ENCODE assay signal across 21 cellular contexts in the genomic region with DNA sequence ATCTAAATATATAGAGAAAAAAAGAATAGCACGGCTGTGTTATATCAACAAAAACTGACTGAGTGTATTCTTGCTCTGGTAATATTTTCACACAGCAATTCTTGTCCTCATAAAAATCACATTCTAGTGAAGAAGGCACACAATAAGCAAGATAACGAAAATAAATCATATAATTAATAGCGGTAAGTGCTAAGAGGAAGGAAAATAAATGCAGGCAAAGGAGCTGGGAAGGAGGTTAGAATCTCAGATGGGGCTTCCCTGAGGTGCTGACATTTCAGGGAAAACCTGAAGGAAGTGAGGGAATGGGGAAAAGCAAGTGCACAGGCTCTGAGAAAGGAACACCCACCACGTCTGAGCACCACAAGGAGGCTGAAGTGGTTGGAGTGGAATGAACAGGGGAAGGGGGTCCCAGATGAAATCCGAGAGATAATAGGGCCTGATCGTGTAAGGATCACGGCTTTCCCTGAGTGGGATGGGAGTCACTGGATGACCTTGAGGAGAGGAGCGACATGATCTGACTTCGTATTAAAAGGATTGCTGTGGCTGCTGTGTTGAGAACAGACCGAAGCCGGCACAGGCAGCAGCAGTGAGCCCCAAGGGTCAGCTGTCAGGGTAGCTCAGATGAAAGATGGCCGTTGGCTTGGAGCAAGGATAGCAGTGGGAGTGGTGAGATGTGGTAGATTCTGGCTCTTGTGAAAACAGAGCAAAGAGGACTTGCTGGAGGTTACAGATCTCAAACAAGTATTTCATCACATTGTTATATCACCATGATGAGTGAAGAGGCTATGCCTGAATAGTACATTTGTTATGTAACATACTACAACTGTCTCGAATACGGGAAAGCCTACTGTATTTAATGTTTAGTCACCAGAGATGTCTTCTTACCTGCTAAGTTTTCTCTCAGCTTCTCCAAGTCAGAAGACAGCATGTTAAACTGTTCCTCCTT.
DNase-seq lines count a peak whose midpoint lies in the region; ATAC-seq and TF ChIP-seq lines count a peak whose summit lies in the region.
"Had no signal": no experiment of that assay in that cellular context is flagged by ENCODE, and none has a peak within 500 bp of the region (broad histone marks: within the 10 kb centered on the region; RNA-seq: fewer than 3 reads in every experiment).

No MANE protein-coding gene starts in this region.

- H3K14ac ChIP-seq in neuronal stem cell (ENCODE audit: low read length): no peak overlapping the region

- no peak overlapping the region for H2BK12ac ChIP-seq in neuronal stem cell (ENCODE audit: low read length)

- no peak overlapping the region for H3K4me3 Mint-ChIP-seq in Caco-2 (ENCODE audit: unreplicated experiment)
- H3K4me3 Mint-ChIP-seq in stimulated activated naive B cell treated with anti-CD40 and anti-IgM and Interleukin-4, amounts not matched to agents 10 μg/mL and 1 μg/mL and 100 μg/mL, for 72 hours: no peak overlapping the region

- no peak overlapping the region for H4K91ac ChIP-seq in neuronal stem cell (ENCODE audit: low read depth, low read length, poor library complexity)

- no peak overlapping the region for H3K23ac ChIP-seq in neuronal stem cell (ENCODE audit: low read depth, low read length, poor library complexity)

- CTCF ChIA-PET in Caco-2 (lab: Charles Lee) (no interaction called here), RWPE1 (lab: Yijun Ruan, JAX) (no interaction called here)

- H3K9me3 Mint-ChIP-seq in Caco-2 (ENCODE audit: unreplicated experiment): no peaks in the 10 kb centered on the region
- H3K9me3 Mint-ChIP-seq in stimulated activated naive B cell treated with anti-CD40 and anti-IgM and Interleukin-4, amounts not matched to agents 10 μg/mL and 1 μg/mL and 100 μg/mL, for 72 hours: no peaks in the 10 kb centered on the region

- peaks cover 39% of the 10 kb centered on the region for H3K36me3 Mint-ChIP-seq in Caco-2 (ENCODE audit: insufficient read depth, unreplicated experiment)
- H3K36me3 Mint-ChIP-seq in stimulated activated naive B cell treated with anti-CD40 and anti-IgM and Interleukin-4, amounts not matched to agents 10 μg/mL and 1 μg/mL and 100 μg/mL, for 72 hours: peaks cover 8 to 30% of the 10 kb centered on the region in 2 donors

- POLR2A ChIA-PET in Caco-2 (lab: Charles Lee): no interaction called here
- POLR2A ChIA-PET in RWPE1 (lab: Yijun Ruan, JAX; ENCODE audit: low non-redundant PET): interaction anchor here (0.6 kb wide), 1 partner anchor 43 kb away, joined by 9 read pairs; no protein-coding TSS in a partner anchor

- no peaks in the 10 kb centered on the region for H3K4me1 ChIP-seq in Caco-2
- no peaks in the 10 kb centered on the region for H3K4me1 ChIP-seq in neuronal stem cell (ENCODE audit: control insufficient read depth in 2 of 2, insufficient read depth in 1 of 2, low read depth in 1 of 2, low read length in 2 of 2)
- H3K4me1 ChIP-seq: SJCRH30 had no signal

- no peak overlapping the region for H2BK15ac ChIP-seq in neuronal stem cell (ENCODE audit: low read length)

- no peak overlapping the region for H3K4me2 ChIP-seq in neuronal stem cell (ENCODE audit: insufficient read depth, low read length, poor library complexity, severe bottlenecking)

- H2AK5ac ChIP-seq in neuronal stem cell (ENCODE audit: low read depth, low read length): no peak overlapping the region

- no TSS peak for BruUV-seq in Caco-2 (replicated peaks; lab: Mats Ljungman, UMichigan)

- no peak overlapping the region for H3K18ac ChIP-seq in neuronal stem cell (ENCODE audit: low read length)

- DNase-seq in Caco-2: no peak
- no peak for DNase-seq in RWPE1 (ENCODE audit: low spot score)
- DNase-seq in erythroblast (lab: John Stamatoyannopoulos, UW): peak; percentile 12 to 58
- no peak for DNase-seq in neuronal stem cell (ENCODE audit: low spot score)
- DNase-seq in nucleus accumbens (lab: John Stamatoyannopoulos, UW): no peak
- DNase-seq in HK-2 (ENCODE audit: unreplicated experiment): no peak
- DNase-seq in stimulated activated naive B cell treated with anti-CD40 and anti-IgM and Interleukin-4, amounts not matched to agents 10 μg/mL and 1 μg/mL and 100 μg/mL, for 72 hours: no peak
- DNase-seq: activated gamma-delta T cell; anterior cingulate cortex; mucosa of descending colon; MV-4-11; NCI-H526 treated with DMSO at 0.1 percent for 48 hours; occipital lobe; SJCRH30; stimulated activated CD4-positive, alpha-beta T cell treated with anti-CD3 and anti-CD28 coated beads, Interleukin-4, amount 100 ng/mL, for 1 hour; substantia nigra; T-helper 9 cell had no signal

- no peak overlapping the region for H2BK120ac ChIP-seq in neuronal stem cell (ENCODE audit: low read depth, low read length)

- H3K79me1 ChIP-seq in neuronal stem cell (ENCODE audit: low read depth, low read length): no peaks in the 10 kb centered on the region

- H3K27ac Mint-ChIP-seq in Caco-2 (ENCODE audit: unreplicated experiment): peak overlapping the region; percentile 5
- H3K27ac Mint-ChIP-seq in stimulated activated naive B cell treated with anti-CD40 and anti-IgM and Interleukin-4, amounts not matched to agents 10 μg/mL and 1 μg/mL and 100 μg/mL, for 72 hours: no peak overlapping the region

- H3K9me3 ChIP-seq in Caco-2 (no peaks in the 10 kb centered on the region), neuronal stem cell (replicated peaks in 1 of 2; ENCODE audit: control insufficient read depth in 2 of 2, insufficient read depth in 1 of 2, low read depth in 1 of 2, low read length in 2 of 2) (peaks cover 0 to 1% of the 10 kb centered on the region in 2 donors)
- H3K9me3 ChIP-seq: mucosa of descending colon, SJCRH30 had no signal

- no peaks in the 10 kb centered on the region for H3K27me3 Mint-ChIP-seq in Caco-2 (ENCODE audit: insufficient read depth, unreplicated experiment)
- H3K27me3 Mint-ChIP-seq in stimulated activated naive B cell treated with anti-CD40 and anti-IgM and Interleukin-4, amounts not matched to agents 10 μg/mL and 1 μg/mL and 100 μg/mL, for 72 hours: no peaks in the 10 kb centered on the region

- H3K36me3 ChIP-seq in Caco-2 (ENCODE audit: control insufficient read depth, insufficient read depth, low read length) (no peaks in the 10 kb centered on the region; the same call in 1 of the 2 replicates), neuronal stem cell (replicated peaks in 1 of 2; ENCODE audit: control insufficient read depth in 2 of 2, insufficient read depth in 2 of 2, low read length in 2 of 2) (peaks cover 17 to 83% of the 10 kb centered on the region in 2 donors)

- H3K4me1 Mint-ChIP-seq in Caco-2 (ENCODE audit: low read depth, unreplicated experiment): no peaks in the 10 kb centered on the region
- H3K4me1 Mint-ChIP-seq in stimulated activated naive B cell treated with anti-CD40 and anti-IgM and Interleukin-4, amounts not matched to agents 10 μg/mL and 1 μg/mL and 100 μg/mL, for 72 hours: no peaks in the 10 kb centered on the region

- no peak for ATAC-seq in HG03025 (IDR thresholded peaks at IDR 0.05; ENCODE audit: low FRiP score, unreplicated experiment)
- ATAC-seq in stimulated activated naive B cell treated with anti-CD40 and anti-IgM and Interleukin-4, amounts not matched to agents 10 μg/mL and 1 μg/mL and 100 μg/mL, for 72 hours (replicated peaks): no peak
- ATAC-seq: activated CD4-positive, CD25-positive, alpha-beta regulatory T cell treated with anti-CD3 and anti-CD28 coated beads, Interleukin-2, amount 50 U/mL, for 24 hours; mucosa of descending colon had no signal

- intact Hi-C loops in Caco-2 (cut with micrococcal nuclease; ENCODE audit: unreplicated experiment): no loop called here

- H2AFZ ChIP-seq in neuronal stem cell (ENCODE audit: low read length): no peak overlapping the region

- H3K27me3 ChIP-seq in Caco-2 (replicated peaks; ENCODE audit: control insufficient read depth, insufficient read depth, low read length) (no peaks in the 10 kb centered on the region), neuronal stem cell (ENCODE audit: control insufficient read depth in 3 of 3, insufficient read depth in 3 of 3, low read depth in 1 of 3, low read length in 3 of 3) (no peaks in the 10 kb centered on the region)
- H3K27me3 ChIP-seq: SJCRH30 had no signal

- TF ChIP-seq CTCF in Caco-2 (IDR thresholded peaks at IDR 0.05; ENCODE audit: insufficient read depth in 1 of 2, low read depth in 1 of 2, low read length in 1 of 2, severe bottlenecking in 1 of 2, unreplicated experiment in 1 of 2) (no peak), RWPE1 (conservative IDR thresholded peaks at IDR 0.05; ENCODE audit: low read depth) (no peak)

- peak overlapping the region; percentile 6 for H2BK5ac ChIP-seq in neuronal stem cell (ENCODE audit: low read length)

- WGBS in neuronal stem cell (ENCODE audit: extremely low coverage in 2 of 2, insufficient read length in 2 of 2, insufficient replicate concordance in 1 of 2), 2 donors: no CpG with 5 or more reads among the region's 14 CpGs

- H3K4me3 ChIP-seq in Caco-2 (ENCODE audit: low read depth, low read length) (no peak overlapping the region), neuronal stem cell (ENCODE audit: low read length in 2 of 2) (no peak overlapping the region)
- H3K4me3 ChIP-seq: mucosa of descending colon, SJCRH30, skin epidermis had no signal

- H3K27ac ChIP-seq in RWPE1: peak overlapping the region; percentile 19; the same call in 1 of the 2 replicates
- H3K27ac ChIP-seq in neuronal stem cell (replicated peaks; ENCODE audit: low read length): no peak overlapping the region
- H3K27ac ChIP-seq: HL-60, SJCRH30, skin epidermis had no signal

- no peak overlapping the region for H3K4ac ChIP-seq in neuronal stem cell (ENCODE audit: low read length)

- no peak overlapping the region for H4K8ac ChIP-seq in neuronal stem cell (ENCODE audit: low read depth, low read length)

- no peak for TF ChIP-seq POLR2A in erythroblast (IDR thresholded peaks at IDR 0.05; ENCODE audit: low read length)

- H3K9ac ChIP-seq in neuronal stem cell (ENCODE audit: low read depth, low read length, poor library complexity): no peak overlapping the region

Comparison
In these comparisons a context has a peak if more than half of its experiments do, and no peak if none do; other contexts are left out.
1. DNase-seq: peak in erythroblast (2 of 2); none in Caco-2 (0 of 2), RWPE1 (single experiment), neuronal stem cell (single experiment), nucleus accumbens (0 of 56), HK-2 (single experiment) and stimulated activated naive B cell treated with anti-CD40 and anti-IgM and Interleukin-4, amounts not matched to agents 10 μg/mL and 1 μg/mL and 100 μg/mL, for 72 hours (single experiment).